27 cellular contexts compared by ENCODE assay signal in the genomic region with DNA sequence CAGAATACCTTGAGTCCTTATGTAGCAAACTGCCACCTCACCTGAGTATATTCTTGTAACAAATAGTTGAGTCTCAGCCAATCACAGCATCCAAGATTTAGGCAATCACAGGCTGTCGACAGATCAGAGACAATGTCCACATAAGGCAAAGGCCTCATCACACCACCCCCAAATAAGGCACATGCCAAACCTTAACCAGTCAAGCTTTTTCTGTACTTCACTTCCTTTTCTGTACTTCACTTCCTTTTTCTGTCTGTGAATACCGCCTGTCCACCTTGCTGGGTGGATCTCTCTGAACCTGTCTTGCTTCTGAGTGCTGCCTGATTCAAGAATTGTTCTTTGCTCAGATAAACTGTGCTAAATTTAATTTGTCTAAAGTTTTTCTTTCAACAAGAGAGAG.
"Had no signal": no experiment of that assay in that cellular context is flagged by ENCODE, and none has a peak within 500 bp of the region (broad histone marks: within the 10 kb centered on the region; RNA-seq: fewer than 3 reads in every experiment).

No MANE protein-coding gene starts in this region.

- H3K9me3 ChIP-seq: adrenal gland, body of pancreas, left lung, lower lobe of right lung, mucosa of descending colon, tibial artery, upper lobe of right lung had no signal

- DNase-seq: activated CD4-positive, alpha-beta memory T cell treated with anti-CD3 and anti-CD28 coated beads for 36 hours; activated CD4-positive, alpha-beta T cell treated with anti-CD3 and anti-CD28 coated beads, Interleukin-2, amount 10 ng/mL, durations not matched to agents 24 days and 14 days; activated CD8-positive, alpha-beta memory T cell treated with anti-CD3 and anti-CD28 coated beads, Interleukin-2, amount 50 U/mL, for 4 hours; activated effector memory CD4-positive, alpha-beta T cell treated with anti-CD3 and anti-CD28 coated beads, Interleukin-2, amount 50 U/mL, for 16 hours; activated naive CD4-positive, alpha-beta T cell treated with anti-CD3 and anti-CD28 coated beads for 36 hours; activated naive CD8-positive, alpha-beta T cell treated with anti-CD3 and anti-CD28 coated beads for 36 hours; activated T-cell treated with anti-CD3 and anti-CD28 coated beads, Interleukin-2, amount 50 U/mL, for 1 hour; adrenal gland; aorta; body of pancreas; effector CD8-positive, alpha-beta T cell; glutamatergic neuron; left lung; lower lobe of right lung; mesendoderm; mucosa of descending colon; posterior cingulate gyrus; right cardiac atrium; stimulated activated CD4-positive, alpha-beta T cell treated with anti-CD3 and anti-CD28 coated beads, Interleukin-15, amount 100 ng/mL, for 24 hours; stimulated activated CD4-positive, alpha-beta T cell treated with anti-CD3 and anti-CD28 coated beads, Interleukin-2, amount 100 ng/mL, for 24 hours; stimulated activated naive CD4-positive, alpha-beta T cell; tibial artery; upper lobe of right lung; WERI-Rb-1 had no signal

- ATAC-seq: activated CD4-positive, CD25-positive, alpha-beta regulatory T cell treated with anti-CD3 and anti-CD28 coated beads, Interleukin-2, amount 50 U/mL, for 24 hours; body of pancreas; left lung; lower lobe of right lung; mucosa of descending colon; right cardiac atrium; upper lobe of right lung had no signal

- H3K27me3 ChIP-seq: adrenal gland, body of pancreas, left lung, upper lobe of right lung had no signal

- H3K36me3 ChIP-seq: adrenal gland, left lung, lower lobe of right lung, suprapubic skin, tibial artery, upper lobe of right lung, WERI-Rb-1 had no signal

- H3K4me3 ChIP-seq: adrenal gland, body of pancreas, left lung, lower lobe of right lung, mucosa of descending colon, suprapubic skin, tibial artery, upper lobe of right lung had no signal

- H3K27ac ChIP-seq: adrenal gland, body of pancreas, epithelial cell of prostate, left lung, lower lobe of right lung, suprapubic skin, tibial artery, upper lobe of right lung, WERI-Rb-1 had no signal

- H3K4me1 ChIP-seq: adrenal gland, body of pancreas, left lung, lower lobe of right lung, suprapubic skin, tibial artery, upper lobe of right lung had no signal
